ENCODE assay signal across 8 cellular contexts in the genomic region with DNA sequence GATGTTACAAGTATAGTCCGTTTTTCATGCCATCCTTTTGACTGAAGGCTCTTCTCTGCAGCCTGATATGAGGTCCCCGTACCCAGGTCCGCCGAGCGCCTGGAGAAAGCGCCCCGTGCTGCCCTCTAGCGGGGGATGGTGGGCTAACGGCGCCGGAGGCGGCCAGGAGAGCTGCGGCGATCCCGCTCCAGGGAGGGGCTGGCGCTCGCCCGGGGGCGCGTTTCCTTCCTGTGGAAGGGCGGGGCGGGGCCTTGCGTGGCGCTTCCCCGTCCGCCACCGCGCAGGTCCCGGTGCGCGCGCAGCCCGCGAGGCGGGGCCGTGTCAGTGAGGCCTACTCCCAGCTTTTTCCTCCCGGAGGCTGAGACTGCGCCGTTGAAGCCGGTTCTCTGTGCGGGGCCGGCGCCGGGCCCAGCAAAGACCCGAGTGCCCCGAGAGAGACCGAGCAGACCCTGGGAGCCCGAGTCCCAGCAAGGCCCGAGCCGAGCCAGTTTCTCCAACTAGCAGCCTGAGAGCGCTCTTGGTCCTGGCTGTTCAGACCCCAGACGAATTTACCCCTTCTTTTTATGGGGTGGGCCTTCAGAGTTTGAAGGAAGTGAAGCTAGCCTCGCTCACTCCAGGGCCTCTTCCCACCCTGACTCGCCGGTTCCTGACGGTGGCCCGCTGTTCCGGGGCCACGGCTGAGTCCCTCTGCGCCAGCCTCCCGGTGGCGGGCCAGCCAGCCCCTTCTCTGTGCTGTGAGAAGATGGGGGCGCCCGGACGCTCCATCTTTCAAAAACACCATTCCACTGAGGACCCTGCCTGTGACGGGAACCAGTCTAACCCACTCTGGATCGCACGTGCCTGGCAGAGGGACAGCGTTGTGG. TPM values are rescaled to one million over a fixed set of nuclear protein-coding genes. Genes with fewer than 3 reads are reported as not detected.
DNase-seq lines count a peak whose midpoint lies in the region; ATAC-seq lines count a peak whose summit lies in the region.

No MANE protein-coding gene starts in this region.

- DNase-seq in DMS153 treated with DMSO at 0.1 percent for 48 hours (lab: John Stamatoyannopoulos, UW; ENCODE audit: unreplicated experiment) (peak; percentile 96), OCI-M1 (lab: John Stamatoyannopoulos, UW) (peak; percentile 98)
- DNase-seq in activated T-cell treated with anti-CD3 and anti-CD28 coated beads, Interleukin-2, amount 50 U/mL, for 24 hours, result peak; percentile 100
- peak; percentile 99 for DNase-seq in stimulated activated CD8-positive, alpha-beta memory T cell treated with anti-CD3 and anti-CD28 coated beads, Interleukin-7, amount 100 ng/mL, for 24 hours (ENCODE audit: low read depth)

- H3K4me1 ChIP-seq in esophagus (ENCODE audit: control insufficient read depth in 2 of 2, insufficient read depth in 2 of 2, low read length in 1 of 2), result peaks cover 2 to 10% of the 10 kb centered on the region in 2 donors
- H3K4me1 ChIP-seq in muscle layer of colon (ENCODE audit: insufficient read depth, low read length), result peaks cover 10% of the 10 kb centered on the region

- H3K27ac Mint-ChIP-seq in IgD-negative memory B cell, result peak overlapping the region; percentile 86 to 97 (median 94)
- H3K27ac Mint-ChIP-seq in activated T-cell treated with anti-CD3 and anti-CD28 coated beads, Interleukin-2, amount 50 U/mL, for 24 hours, result peak overlapping the region; percentile 97

- peaks cover 8% of the 10 kb centered on the region for H3K36me3 Mint-ChIP-seq in IgD-negative memory B cell
- peaks cover 62% of the 10 kb centered on the region for H3K36me3 Mint-ChIP-seq in activated T-cell treated with anti-CD3 and anti-CD28 coated beads, Interleukin-2, amount 50 U/mL, for 24 hours (ENCODE audit: low read depth)

- no peaks in the 10 kb centered on the region for H3K27me3 Mint-ChIP-seq in IgD-negative memory B cell
- no peaks in the 10 kb centered on the region for H3K27me3 Mint-ChIP-seq in activated T-cell treated with anti-CD3 and anti-CD28 coated beads, Interleukin-2, amount 50 U/mL, for 24 hours

- ATAC-seq in GM21529 (IDR thresholded peaks at IDR 0.05; ENCODE audit: unreplicated experiment), result peak; percentile 89

- H3K27me3 ChIP-seq in esophagus (ENCODE audit: control insufficient read depth in 1 of 2, insufficient read depth in 2 of 2, low read length in 2 of 2) (no peaks in the 10 kb centered on the region), muscle layer of colon (ENCODE audit: control insufficient read depth in 1 of 2, insufficient read depth in 2 of 2, low read length in 2 of 2) (no peaks in the 10 kb centered on the region)

- peaks cover 12 to 37% (median 21%) of the 10 kb centered on the region in 3 donors for H3K4me1 Mint-ChIP-seq in IgD-negative memory B cell
- peaks cover 30% of the 10 kb centered on the region for H3K4me1 Mint-ChIP-seq in activated T-cell treated with anti-CD3 and anti-CD28 coated beads, Interleukin-2, amount 50 U/mL, for 24 hours (ENCODE audit: low read depth)

- peak overlapping the region; percentile 91 for H3K9ac ChIP-seq in muscle layer of colon (ENCODE audit: low read length)

- H3K4me3 Mint-ChIP-seq in IgD-negative memory B cell, result peak overlapping the region; percentile 78 to 90 (median 84)
- H3K4me3 Mint-ChIP-seq in activated T-cell treated with anti-CD3 and anti-CD28 coated beads, Interleukin-2, amount 50 U/mL, for 24 hours, result peak overlapping the region; percentile 87

- peak overlapping the region; percentile 54 to 55 for H3K4me3 ChIP-seq in esophagus (ENCODE audit: low read depth in 1 of 2, low read length in 2 of 2)
- H3K4me3 ChIP-seq in muscle layer of colon (ENCODE audit: low read depth in 1 of 2, low read length in 2 of 2), result peak overlapping the region; percentile 15 to 68

- peaks cover 8 to 9% of the 10 kb centered on the region in 2 donors for H3K36me3 ChIP-seq in esophagus (ENCODE audit: control insufficient read depth in 2 of 2, insufficient read depth in 2 of 2, low read length in 1 of 2)
- H3K36me3 ChIP-seq in muscle layer of colon (ENCODE audit: insufficient read depth, low read length), result peaks cover 28% of the 10 kb centered on the region

- H3K27ac ChIP-seq in esophagus (ENCODE audit: low read depth in 2 of 2, low read length in 1 of 2), result peak overlapping the region; percentile 87 to 91
- H3K27ac ChIP-seq in muscle layer of colon (ENCODE audit: low read depth, low read length), result peak overlapping the region; percentile 85

- 1 to 2% methylated on average over 69 of the region's 69 CpGs for WGBS in esophagus, 2 donors

- H3K9me3 Mint-ChIP-seq in IgD-negative memory B cell, result peaks cover 0 to 2% (median 0%) of the 10 kb centered on the region in 3 donors
- no peaks in the 10 kb centered on the region for H3K9me3 Mint-ChIP-seq in activated T-cell treated with anti-CD3 and anti-CD28 coated beads, Interleukin-2, amount 50 U/mL, for 24 hours

- H3K9me3 ChIP-seq in esophagus (ENCODE audit: control insufficient read depth in 2 of 2, insufficient read depth in 1 of 2, low read depth in 1 of 2, low read length in 1 of 2) (no peaks in the 10 kb centered on the region), muscle layer of colon (ENCODE audit: low read length) (no peaks in the 10 kb centered on the region)

RNA-seq across cellular contexts. Expression of gene PHF2, which starts 9.7 kb away (rescaled TPM):
- polyA plus RNA-seq in IgD-negative memory B cell, result 1.6 TPM
- 10 to 100 TPM; 11.7 to 17.9 TPM for polyA plus RNA-seq in esophagus

Comparison
In these comparisons a context has a peak if more than half of its experiments do, and no peak if none do; other contexts are left out.
1. Peak in every context shown above with its lines: DNase-seq, ATAC-seq, H3K4me3 ChIP-seq and H3K27ac ChIP-seq.